In the genomic region with DNA sequence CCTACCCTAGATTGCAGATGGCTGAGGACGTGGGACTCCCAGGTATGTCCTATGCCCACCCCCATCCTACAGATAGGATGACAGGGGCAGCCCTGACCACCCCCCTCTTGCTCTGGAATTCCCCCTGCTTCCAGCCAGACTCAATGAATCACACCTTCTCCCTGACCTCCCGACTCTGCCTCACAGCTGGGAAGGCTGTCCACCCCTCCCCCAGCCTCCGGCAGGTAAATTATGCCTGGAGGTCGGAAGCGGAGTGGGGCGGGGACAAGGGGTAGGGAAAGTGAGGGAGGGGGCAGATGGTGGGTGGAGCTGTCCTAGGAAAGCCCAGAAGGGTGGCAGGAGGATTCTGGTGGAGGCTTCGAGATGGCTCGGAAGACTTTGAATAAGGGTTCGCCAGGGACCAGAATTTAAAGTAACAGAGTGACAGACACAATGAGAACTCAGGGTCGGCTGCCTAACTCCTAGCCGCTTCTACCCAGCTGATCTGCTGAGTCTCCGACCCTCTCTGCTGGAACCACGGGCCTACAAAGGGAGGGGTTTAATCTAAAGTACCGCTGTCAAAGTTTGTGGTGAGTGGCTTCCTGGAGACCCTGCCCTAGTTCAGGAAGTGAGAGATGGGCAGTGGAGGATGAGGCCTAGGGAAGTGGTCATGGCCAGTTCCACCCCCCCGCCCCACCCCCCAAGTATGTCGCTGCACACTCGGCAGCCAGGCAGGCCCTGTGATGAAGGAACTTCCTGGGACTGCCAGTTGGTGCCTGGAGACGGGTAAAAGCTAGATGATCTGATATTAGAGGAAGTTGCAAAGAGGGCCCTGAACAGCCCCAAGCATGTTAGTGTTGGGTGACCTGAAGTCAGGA, we compare ENCODE assay signal across 8 cellular contexts. TPM values are rescaled to one million over a fixed set of nuclear protein-coding genes. Genes with fewer than 3 reads are reported as not detected.
DNase-seq lines count a peak whose midpoint lies in the region; ATAC-seq and TF ChIP-seq lines count a peak whose summit lies in the region.

No MANE protein-coding gene starts in this region.

- H3K4me2 ChIP-seq in PC-9, result peak overlapping the region; percentile 61

- H3K27ac ChIP-seq in PC-9 (peak overlapping the region; percentile 61), cingulate gyrus (ENCODE audit: low read depth, low read length) (peak overlapping the region; percentile 91), vagina (peak overlapping the region; percentile 92)

- H2AFZ ChIP-seq in PC-9, result no peak overlapping the region

- H3K9me3 ChIP-seq in PC-9 (ENCODE audit: insufficient read depth, low read depth) (peaks cover 10% of the 10 kb centered on the region; the same call in 1 of the 2 replicates), vagina (no peaks in the 10 kb centered on the region)

- peaks cover 25% of the 10 kb centered on the region; the same call in 1 of the 2 replicates for H3F3A ChIP-seq in PC-9 (ENCODE audit: insufficient read depth, low read depth)

- H3K4me1 ChIP-seq in PC-9 (replicated peaks; ENCODE audit: insufficient read depth) (peaks cover 50% of the 10 kb centered on the region), vagina (peaks cover 66% of the 10 kb centered on the region)

- H3K36me3 ChIP-seq in PC-9 (ENCODE audit: low read depth) (0 out of 2 replicates have a peak, but pooled peaks cover 7% of the 10 kb centered on the region), vagina (no peaks in the 10 kb centered on the region)

- DNase-seq in ELR (ENCODE audit: low read depth) (peak; percentile 72), PC-9 (peak; percentile 66 to 86), medulla oblongata (ENCODE audit: extremely low spot score) (peak; percentile 80), vagina (ENCODE audit: extremely low spot score in 2 of 2) (no peak), SHP77 (lab: John Stamatoyannopoulos, UW) (no peak), DMS153 (lab: John Stamatoyannopoulos, UW) (no peak)

- H3K4me3 ChIP-seq in PC-9 (no peak overlapping the region; the same call in 1 of the 2 replicates), vagina (peak overlapping the region in 1 of 2 donors; percentile 11)

- TF ChIP-seq POLR2A in vagina (IDR thresholded peaks at IDR 0.05), result no peak

- POLR2A ChIA-PET in PC-9 (lab: Charles Lee; ENCODE audit: unreplicated experiment), result interaction anchor here (1.3 kb wide), 1 partner anchor 16 kb away, joined by 3 read pairs; no protein-coding TSS in a partner anchor

- intact Hi-C loops in PC-9 (cut with micrococcal nuclease; ENCODE audit: unreplicated experiment), result loop anchor here (1.0 to 10.0 kb wide), 2 partner anchors 8 to 204 kb away; partner anchors contain the start of genes ZBTB1 and ZBTB25
- intact Hi-C loops in vagina (cut with DNase I), result no loop called here

- peaks cover 82% of the 10 kb centered on the region for H3K79me2 ChIP-seq in PC-9 (ENCODE audit: low read depth)

- no peak for TF ChIP-seq CTCF in PC-9 (conservative IDR thresholded peaks at IDR 0.05)
- TF ChIP-seq CTCF in vagina (IDR thresholded peaks at IDR 0.05), result no peak

- H4K20me1 ChIP-seq in PC-9 (ENCODE audit: insufficient read depth), result no peaks in the 10 kb centered on the region

- BruUV-seq in PC-9 (replicated peaks; lab: Mats Ljungman, UMichigan), result no TSS peak

- CTCF ChIA-PET in PC-9 (lab: Charles Lee), result no interaction called here

- no peaks in the 10 kb centered on the region for H3K27me3 ChIP-seq in PC-9 (ENCODE audit: insufficient read depth, low read depth)
- no peaks in the 10 kb centered on the region for H3K27me3 ChIP-seq in vagina

- no peaks in the 10 kb centered on the region for H3K9me2 ChIP-seq in PC-9 (ENCODE audit: insufficient read depth)

- no peak for ATAC-seq in HG02571 (IDR thresholded peaks at IDR 0.05; ENCODE audit: unreplicated experiment)

RNA-seq across cellular contexts. Expression of gene PLEKHG3, which starts 4.2 kb away (rescaled TPM):
- 59.3 and 61.7 TPM in 2 replicates for total RNA-seq in PC-9 (2021)
- total RNA-seq in vagina, result 50.1 TPM

Comparison
In these comparisons a context has a peak if more than half of its experiments do, and no peak if none do; other contexts are left out.
1. DNase-seq: peak in ELR (single experiment), PC-9 (2 of 2) and medulla oblongata (single experiment); none in vagina (0 of 2), SHP77 (0 of 2) and DMS153 (single experiment).
2. Peak in every context shown above with its lines, with median percentiles within 50 percentile points of each other: H3K27ac ChIP-seq.